16 cellular contexts compared by ENCODE assay signal in genomic region chr9:89394412-89394811, GRCh38.
"Had no signal": no experiment of that assay in that cellular context is flagged by ENCODE, and none has a peak within 500 bp of the region (broad histone marks: within the 10 kb centered on the region; RNA-seq: fewer than 3 reads in every experiment).

No MANE protein-coding gene starts in this region.

- H3K36me3 ChIP-seq: neural progenitor cell had no signal

- H3K9me3 Mint-ChIP-seq: activated CD4-positive, alpha-beta memory T cell treated with anti-CD3 and anti-CD28 coated beads for 36 hours; activated T-cell treated with anti-CD3 and anti-CD28 coated beads, Interleukin-2, amount 50 U/mL, for 72 hours; neural progenitor cell had no signal

- H3K79me2 ChIP-seq: parathyroid adenoma had no signal

- H3K27me3 ChIP-seq: cardiac muscle cell, esophagus muscularis mucosa, neural progenitor cell, sigmoid colon, spleen, tibial artery had no signal

- FAIRE-seq: colon, urothelium cell line had no signal

- H3K4me2 ChIP-seq: neural progenitor cell had no signal

- H3K27me3 Mint-ChIP-seq: activated CD4-positive, alpha-beta memory T cell treated with anti-CD3 and anti-CD28 coated beads for 36 hours had no signal

- H3K4me3 Mint-ChIP-seq: activated CD4-positive, alpha-beta memory T cell treated with anti-CD3 and anti-CD28 coated beads for 36 hours; activated T-cell treated with anti-CD3 and anti-CD28 coated beads, Interleukin-2, amount 50 U/mL, for 72 hours; neural progenitor cell had no signal

- H2AFZ ChIP-seq: neural progenitor cell, parathyroid adenoma had no signal

- DNase-seq: activated CD4-positive, alpha-beta memory T cell treated with anti-CD3 and anti-CD28 coated beads for 36 hours; activated T-cell treated with anti-CD3 and anti-CD28 coated beads, Interleukin-2, amount 50 U/mL, for 72 hours; hypothalamus; left ventricle myocardium inferior; SHP77 treated with DMSO at 0.1 percent for 48 hours; sigmoid colon; spleen; T-helper 9 cell; tibial artery had no signal

- H3K27ac ChIP-seq: cardiac muscle cell, esophagus muscularis mucosa, left ventricle myocardium inferior, neural progenitor cell, parathyroid adenoma, sigmoid colon, spleen, tibial artery had no signal

- ATAC-seq: activated CD4-positive, CD25-positive, alpha-beta regulatory T cell treated with anti-CD3 and anti-CD28 coated beads, Interleukin-2, amount 50 U/mL, for 24 hours; activated T-cell treated with anti-CD3 and anti-CD28 coated beads, Interleukin-2, amount 50 U/mL, for 72 hours had no signal

- H3K4me3 ChIP-seq: cardiac muscle cell, esophagus muscularis mucosa, left ventricle myocardium inferior, neural progenitor cell, sigmoid colon, spleen, tibial artery had no signal

- H3K27ac Mint-ChIP-seq: neural progenitor cell had no signal

- H3K4me1 Mint-ChIP-seq: neural progenitor cell had no signal

- H3K9ac ChIP-seq: neural progenitor cell, parathyroid adenoma had no signal

- H3K4me1 ChIP-seq: esophagus muscularis mucosa, left ventricle myocardium inferior, neural progenitor cell, parathyroid adenoma, sigmoid colon, tibial artery had no signal

- H3K9me3 ChIP-seq: esophagus muscularis mucosa, left ventricle myocardium inferior, sigmoid colon, spleen, tibial artery had no signal
